Comparison of ENCODE assay signal across 8 cellular contexts in genomic region chr10:103244663-103245271, GRCh38. TPM values are rescaled to one million over a fixed set of nuclear protein-coding genes. Genes with fewer than 3 reads are reported as not detected.
A peak's percentile ranks its signal among the peaks of the same experiment; 100 is the strongest.
DNase-seq lines count a peak whose midpoint lies in the region; ATAC-seq and TF ChIP-seq lines count a peak whose summit lies in the region.

No MANE protein-coding gene starts in this region.

- peak; percentile 96 for TF ChIP-seq CTCF in epithelial cell of esophagus (IDR thresholded peaks at IDR 0.05; ENCODE audit: insufficient read depth, low read depth, low read length, missing control alignments)

- H3K9me3 ChIP-seq in NT2/D1 (ENCODE audit: insufficient read depth, low read length), result no peaks in the 10 kb centered on the region

- H3K27me3 ChIP-seq in NT2/D1 (ENCODE audit: insufficient read depth, insufficient read length), result no peaks in the 10 kb centered on the region

- ATAC-seq in GM18868 (IDR thresholded peaks at IDR 0.05; ENCODE audit: unreplicated experiment), result no peak

- H3K36me3 ChIP-seq in NT2/D1 (ENCODE audit: insufficient read depth, insufficient read length, low read length), result no peaks in the 10 kb centered on the region

- H3K9ac ChIP-seq in NT2/D1 (ENCODE audit: insufficient read length, low read depth), result no peak overlapping the region

- DNase-seq in C1 segment of cervical spinal cord (lab: John Stamatoyannopoulos, UW) (peak in 13 of 14 donors; percentile 2 to 70 (median 51)), H4 (ENCODE audit: low spot score) (peak; percentile 74), NT2/D1 (ENCODE audit: low read depth, low spot score) (peak; percentile 75), epithelial cell of esophagus (ENCODE audit: low read depth) (peak; percentile 87), mucosa of gallbladder (ENCODE audit: low spot score) (peak; percentile 78)
- DNase-seq in activated CD8-positive, alpha-beta memory T cell treated with anti-CD3 and anti-CD28 coated beads, Interleukin-2, amount 50 U/mL, for 1 hour (ENCODE audit: extremely low read depth), result peak; percentile 16
- DNase-seq in stimulated activated CD8-positive, alpha-beta memory T cell treated with anti-CD3 and anti-CD28 coated beads, Interleukin-7, amount 100 ng/mL, for 24 hours (ENCODE audit: low read depth), result peak; percentile 26

- H3K4me1 ChIP-seq in NT2/D1 (ENCODE audit: insufficient read depth, insufficient read length), result peaks cover 2% of the 10 kb centered on the region

- no peak overlapping the region for H3K4me3 ChIP-seq in NT2/D1 (ENCODE audit: insufficient read length, low read depth)
- H3K4me3 ChIP-seq in epithelial cell of esophagus (ENCODE audit: low read length), result no peak overlapping the region

RNA-seq across cellular contexts. Expression of gene RPEL1, which starts 0.9 kb away (rescaled TPM):
- 0.08 TPM in 1 of 2 replicates, not detected in the other for total RNA-seq in H4 (2014; rRNA removed; shearing (Covaris generic))
- 0.09 TPM for total RNA-seq in mucosa of gallbladder

RNA-seq across cellular contexts. Expression of gene INA, which starts 32.2 kb away (rescaled TPM):
- not detected in 2 replicates for total RNA-seq in H4 (2014; rRNA removed; shearing (Covaris generic))
- 0.40 TPM for total RNA-seq in mucosa of gallbladder

RNA-seq across cellular contexts. Expression of gene NT5C2, which starts 51.7 kb away (rescaled TPM):
- 27.3 and 31.6 TPM in 2 replicates for total RNA-seq in H4 (2014; rRNA removed; shearing (Covaris generic))
- total RNA-seq in mucosa of gallbladder, result 95.2 TPM

Comparison
In these comparisons a context has a peak if more than half of its experiments do, and no peak if none do; other contexts are left out.
1. DNase-seq: peak in every context shown above with its lines; median percentile 87 in epithelial cell of esophagus; 78 in mucosa of gallbladder; 75 in NT2/D1; 74 in H4; 51 in C1 segment of cervical spinal cord; 26 in stimulated activated CD8-positive, alpha-beta memory T cell treated with anti-CD3 and anti-CD28 coated beads, Interleukin-7, amount 100 ng/mL, for 24 hours; 16 in activated CD8-positive, alpha-beta memory T cell treated with anti-CD3 and anti-CD28 coated beads, Interleukin-2, amount 50 U/mL, for 1 hour.